21 cellular contexts compared by ENCODE assay signal in the genomic region with DNA sequence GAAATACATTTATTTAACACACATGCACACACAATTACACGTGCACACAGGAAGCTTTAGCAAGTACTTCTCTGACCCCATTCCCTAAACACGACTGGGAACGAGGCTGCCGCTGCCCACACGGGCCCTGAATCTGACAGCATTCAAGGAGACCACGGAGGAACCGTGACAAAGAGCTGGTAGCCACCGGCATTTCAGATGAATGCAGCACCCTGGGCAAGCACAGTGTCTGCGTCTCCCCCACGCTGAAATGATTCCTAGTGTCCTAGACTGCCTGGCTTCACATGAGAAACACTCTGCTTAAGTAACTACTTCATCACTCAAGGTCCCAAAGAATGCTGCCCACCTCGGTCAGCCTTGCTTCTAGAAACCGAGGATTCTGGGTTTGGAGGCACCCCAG.
A peak's percentile ranks its signal among the peaks of the same experiment; 100 is the strongest.
DNase-seq lines count a peak whose midpoint lies in the region; ATAC-seq and TF ChIP-seq lines count a peak whose summit lies in the region.
"Had no signal": no experiment of that assay in that cellular context is flagged by ENCODE, and none has a peak within 500 bp of the region (broad histone marks: within the 10 kb centered on the region; RNA-seq: fewer than 3 reads in every experiment).

No MANE protein-coding gene starts in this region.

- no peak for ATAC-seq in upper lobe of left lung (ENCODE audit: low FRiP score in 2 of 2)
- ATAC-seq in GM19023 (IDR thresholded peaks at IDR 0.05; ENCODE audit: unreplicated experiment), result no peak
- ATAC-seq: activated CD8-positive, alpha-beta memory T cell treated with anti-CD3 and anti-CD28 coated beads, Interleukin-2, amount 10 ng/mL, durations not matched to agents 7 days and 5 days; effector memory CD8-positive, alpha-beta T cell; GM12878 had no signal

- TF ChIP-seq CTCF in glutamatergic neuron (IDR thresholded peaks at IDR 0.05; ENCODE audit: partially characterized antibody, unreplicated experiment) (no peak), prostate gland (IDR thresholded peaks at IDR 0.05) (no peak), upper lobe of left lung (IDR thresholded peaks at IDR 0.05) (no peak)

- no peak for TF ChIP-seq POLR2A in prostate gland (IDR thresholded peaks at IDR 0.05)
- TF ChIP-seq POLR2A in upper lobe of left lung (IDR thresholded peaks at IDR 0.05), result no peak

- H3K4me1 Mint-ChIP-seq in glutamatergic neuron (ENCODE audit: low read depth, unreplicated experiment), result peaks cover 63% of the 10 kb centered on the region
- peaks cover 43% of the 10 kb centered on the region for H3K4me1 Mint-ChIP-seq in activated CD4-positive, alpha-beta T cell treated with anti-CD3 and anti-CD28 coated beads, Interleukin-2, amount 10 ng/mL, durations not matched to agents 7 days and 5 days

- intact Hi-C loops in prostate gland (cut with DNase I), result loop anchor here (5.0 kb wide), 1 partner anchor 103 kb away; no protein-coding TSS in a partner anchor

- CTCF ChIA-PET in activated CD4-positive, alpha-beta T cell treated with anti-CD3 and anti-CD28 coated beads, Interleukin-2, amount 10 ng/mL, durations not matched to agents 7 days and 5 days (lab: Charles Lee), result interaction anchor here (0.7 to 1.5 kb wide), 3 partner anchors 9 to 38 kb away, joined by 3 to 4 read pairs (median 3); no protein-coding TSS in a partner anchor

- H3K4me1 ChIP-seq in prostate gland (replicated peaks), result peaks cover 22% of the 10 kb centered on the region
- peaks cover 14 to 28% (median 17%) of the 10 kb centered on the region in 4 donors for H3K4me1 ChIP-seq in upper lobe of left lung

- no peaks in the 10 kb centered on the region for H3K27me3 ChIP-seq in prostate gland (replicated peaks; ENCODE audit: insufficient read depth)
- H3K27me3 ChIP-seq in upper lobe of left lung, result no peaks in the 10 kb centered on the region

- H3K4me3 ChIP-seq in prostate gland (no peak overlapping the region), upper lobe of left lung (no peak overlapping the region)
- H3K4me3 ChIP-seq: GM12878 had no signal

- H3K27ac ChIP-seq in prostate gland, result peak overlapping the region; percentile 21 to 61
- H3K27ac ChIP-seq in upper lobe of left lung, result no peak overlapping the region

- DNase-seq in activated effector memory CD4-positive, alpha-beta T cell treated with anti-CD3 and anti-CD28 coated beads, Interleukin-2, amount 50 U/mL, for 16 hours, result peak; percentile 44
- DNase-seq in activated effector memory CD4-positive, alpha-beta T cell treated with Interleukin-2 at 50 U/mL for 16 hours, result no peak
- DNase-seq in glutamatergic neuron, result no peak
- DNase-seq in prostate gland (ENCODE audit: low spot score), result no peak
- peak; percentile 10 to 30 for DNase-seq in upper lobe of left lung
- DNase-seq in activated CD4-positive, alpha-beta T cell treated with anti-CD3 and anti-CD28 coated beads, Interleukin-2, amount 10 ng/mL, durations not matched to agents 7 days and 5 days, result no peak
- DNase-seq in NCI-H82 (lab: John Stamatoyannopoulos, UW), result no peak
- DNase-seq: activated B cell treated with CpG ODN at 0.5 μM for 24 hours; activated CD8-positive, alpha-beta memory T cell treated with anti-CD3 and anti-CD28 coated beads, Interleukin-2, amount 10 ng/mL, durations not matched to agents 7 days and 5 days; activated gamma-delta T cell treated with Interleukin-2 at 50 U/mL for 16 hours; cerebellar nuclear complex; effector memory CD8-positive, alpha-beta T cell; GF-D8; Kasumi-1; midbrain; NCI-H1105; NCI-H524 treated with DMSO at 0.1 percent for 48 hours; stimulated activated CD4-positive, alpha-beta T cell treated with anti-CD3 and anti-CD28 coated beads, Interleukin-2, amount 100 ng/mL, for 48 hours; T-helper 1 cell had no signal

- peaks cover 6% of the 10 kb centered on the region for H3K27me3 Mint-ChIP-seq in glutamatergic neuron (ENCODE audit: unreplicated experiment)
- H3K27me3 Mint-ChIP-seq in activated CD4-positive, alpha-beta T cell treated with anti-CD3 and anti-CD28 coated beads, Interleukin-2, amount 10 ng/mL, durations not matched to agents 7 days and 5 days, result no peaks in the 10 kb centered on the region
- H3K27me3 Mint-ChIP-seq: activated B cell treated with CpG ODN at 0.5 μM for 24 hours; activated CD8-positive, alpha-beta memory T cell treated with anti-CD3 and anti-CD28 coated beads, Interleukin-2, amount 10 ng/mL, durations not matched to agents 7 days and 5 days; effector memory CD8-positive, alpha-beta T cell had no signal

- H3K36me3 ChIP-seq in prostate gland (no peaks in the 10 kb centered on the region), upper lobe of left lung (no peaks in the 10 kb centered on the region)

- WGBS in prostate gland, result 85% methylated on average over 12 of the region's 12 CpGs
- WGBS in upper lobe of left lung, 2 donors, result 94 to 95% methylated on average over 12 of the region's 12 CpGs

- H3K4me3 Mint-ChIP-seq in glutamatergic neuron (ENCODE audit: unreplicated experiment), result peak overlapping the region; percentile 9
- H3K4me3 Mint-ChIP-seq in activated CD4-positive, alpha-beta T cell treated with anti-CD3 and anti-CD28 coated beads, Interleukin-2, amount 10 ng/mL, durations not matched to agents 7 days and 5 days, result no peak overlapping the region
- H3K4me3 Mint-ChIP-seq: activated B cell treated with CpG ODN at 0.5 μM for 24 hours; activated CD8-positive, alpha-beta memory T cell treated with anti-CD3 and anti-CD28 coated beads, Interleukin-2, amount 10 ng/mL, durations not matched to agents 7 days and 5 days; effector memory CD8-positive, alpha-beta T cell had no signal

- POLR2A ChIA-PET in activated CD4-positive, alpha-beta T cell treated with anti-CD3 and anti-CD28 coated beads, Interleukin-2, amount 10 ng/mL, durations not matched to agents 7 days and 5 days (lab: Charles Lee), result no interaction called here

- TF ChIP-seq EP300 in upper lobe of left lung (IDR thresholded peaks at IDR 0.05), result no peak

- H3K9me3 Mint-ChIP-seq in glutamatergic neuron (ENCODE audit: unreplicated experiment), result peaks cover 21% of the 10 kb centered on the region
- H3K9me3 Mint-ChIP-seq in activated CD4-positive, alpha-beta T cell treated with anti-CD3 and anti-CD28 coated beads, Interleukin-2, amount 10 ng/mL, durations not matched to agents 7 days and 5 days, result no peaks in the 10 kb centered on the region
- H3K9me3 Mint-ChIP-seq: activated B cell treated with CpG ODN at 0.5 μM for 24 hours; effector memory CD8-positive, alpha-beta T cell had no signal

- H3K9me3 ChIP-seq in prostate gland (no peaks in the 10 kb centered on the region), upper lobe of left lung (no peaks in the 10 kb centered on the region)

- H3K36me3 Mint-ChIP-seq in glutamatergic neuron (ENCODE audit: unreplicated experiment), result no peaks in the 10 kb centered on the region
- H3K36me3 Mint-ChIP-seq in activated CD4-positive, alpha-beta T cell treated with anti-CD3 and anti-CD28 coated beads, Interleukin-2, amount 10 ng/mL, durations not matched to agents 7 days and 5 days (ENCODE audit: low read depth), result no peaks in the 10 kb centered on the region

- H3K27ac Mint-ChIP-seq in glutamatergic neuron (ENCODE audit: unreplicated experiment), result peak overlapping the region; percentile 33
- no peak overlapping the region for H3K27ac Mint-ChIP-seq in activated CD4-positive, alpha-beta T cell treated with anti-CD3 and anti-CD28 coated beads, Interleukin-2, amount 10 ng/mL, durations not matched to agents 7 days and 5 days
- H3K27ac Mint-ChIP-seq: activated B cell treated with CpG ODN at 0.5 μM for 24 hours; activated CD8-positive, alpha-beta memory T cell treated with anti-CD3 and anti-CD28 coated beads, Interleukin-2, amount 10 ng/mL, durations not matched to agents 7 days and 5 days had no signal

Comparison
In these comparisons a context has a peak if more than half of its experiments do, and no peak if none do; other contexts are left out.
1. DNase-seq: peak in activated effector memory CD4-positive, alpha-beta T cell treated with anti-CD3 and anti-CD28 coated beads, Interleukin-2, amount 50 U/mL, for 16 hours (single experiment) and upper lobe of left lung (2 of 2); none in activated effector memory CD4-positive, alpha-beta T cell treated with Interleukin-2 at 50 U/mL for 16 hours (single experiment), glutamatergic neuron (single experiment), prostate gland (single experiment), activated CD4-positive, alpha-beta T cell treated with anti-CD3 and anti-CD28 coated beads, Interleukin-2, amount 10 ng/mL, durations not matched to agents 7 days and 5 days (single experiment) and NCI-H82 (single experiment).
2. H3K27ac ChIP-seq: peak in prostate gland (2 of 2); none in upper lobe of left lung (0 of 4).